Comparison of ENCODE assay signal across 10 cellular contexts in the genomic region with DNA sequence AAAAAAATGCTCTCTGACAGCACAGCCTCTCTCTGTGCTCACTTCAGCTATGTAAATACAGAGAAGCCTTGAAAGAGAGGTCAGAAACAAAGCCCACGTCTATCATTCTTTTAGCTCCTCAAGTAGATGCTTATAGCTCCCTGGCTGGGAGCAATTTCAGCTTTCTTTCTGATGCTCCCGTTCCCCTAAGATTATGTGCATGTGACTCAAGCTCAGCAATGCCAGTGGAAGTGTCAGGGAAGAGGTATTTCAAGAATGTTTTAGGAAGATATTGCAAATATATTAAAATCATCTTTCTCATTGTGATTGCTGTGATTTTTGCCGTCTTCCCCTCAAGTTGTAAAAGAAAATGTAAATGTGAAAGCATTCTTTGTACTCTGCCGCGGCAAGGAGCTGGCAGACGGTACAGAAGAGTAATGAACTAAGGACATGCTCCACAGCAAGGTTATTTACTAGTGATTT.
A peak's percentile ranks its signal among the peaks of the same experiment; 100 is the strongest.
DNase-seq lines count a peak whose midpoint lies in the region; ATAC-seq and TF ChIP-seq lines count a peak whose summit lies in the region.
"Had no signal": no experiment of that assay in that cellular context is flagged by ENCODE, and none has a peak within 500 bp of the region (broad histone marks: within the 10 kb centered on the region; RNA-seq: fewer than 3 reads in every experiment).

No MANE protein-coding gene starts in this region.

- TF ChIP-seq EP300 in suprapubic skin (IDR thresholded peaks at IDR 0.05) (no peak), sigmoid colon (IDR thresholded peaks at IDR 0.05) (no peak)

- no peaks in the 10 kb centered on the region for H3K4me1 Mint-ChIP-seq in activated T-cell treated with anti-CD3 and anti-CD28 coated beads, Interleukin-2, amount 50 U/mL, for 72 hours (ENCODE audit: low read depth)
- peaks cover 12% of the 10 kb centered on the region for H3K4me1 Mint-ChIP-seq in activated T-cell treated with anti-CD3 and anti-CD28 coated beads, Interleukin-2, amount 50 U/mL, for 24 hours (ENCODE audit: low read depth)
- no peaks in the 10 kb centered on the region for H3K4me1 Mint-ChIP-seq in activated T-helper 17 cell treated with anti-CD3 and anti-CD28 coated beads, Interleukin-2, amount 50 U/mL, for 72 hours

- intact Hi-C loops in sigmoid colon (cut with DNase I), result no loop called here

- WGBS in suprapubic skin, result 9% methylated on average over 6 of the region's 6 CpGs
- 9 to 16% methylated on average over 6 of the region's 6 CpGs for WGBS in sigmoid colon, 2 donors

- ATAC-seq in activated T-cell treated with anti-CD3 and anti-CD28 coated beads, Interleukin-2, amount 50 U/mL, for 72 hours (replicated peaks in 1 of 2), result no peak
- ATAC-seq in activated T-helper 17 cell treated with anti-CD3 and anti-CD28 coated beads, Interleukin-2, amount 50 U/mL, for 72 hours (replicated peaks), result no peak

- DNase-seq in activated T-cell treated with anti-CD3 and anti-CD28 coated beads, Interleukin-2, amount 50 U/mL, for 72 hours, result no peak
- no peak for DNase-seq in activated T-cell treated with anti-CD3 and anti-CD28 coated beads, Interleukin-2, amount 50 U/mL, for 24 hours
- peak; percentile 21 for DNase-seq in iPS-NIHi11 (ENCODE audit: low spot score)
- DNase-seq in suprapubic skin (ENCODE audit: low spot score in 2 of 2), result no peak
- no peak for DNase-seq in sigmoid colon
- DNase-seq in NCI-H446 treated with DMSO at 0.1 percent for 48 hours (lab: John Stamatoyannopoulos, UW), result no peak
- no peak for DNase-seq in stimulated activated CD4-positive, alpha-beta T cell treated with anti-CD3 and anti-CD28 coated beads, Interleukin-4, amount 100 ng/mL, for 1 hour
- DNase-seq: activated CD4-positive, alpha-beta T cell treated with anti-CD3 and anti-CD28 coated beads, Interleukin-2, amount 50 U/mL, for 4 hours; effector memory CD4-positive, alpha-beta T cell had no signal

- H3K9me3 ChIP-seq in suprapubic skin, result no peaks in the 10 kb centered on the region
- H3K9me3 ChIP-seq in sigmoid colon, result no peaks in the 10 kb centered on the region

- peaks cover 3% of the 10 kb centered on the region for H3K27me3 Mint-ChIP-seq in activated T-cell treated with anti-CD3 and anti-CD28 coated beads, Interleukin-2, amount 50 U/mL, for 72 hours (ENCODE audit: low read depth)
- H3K27me3 Mint-ChIP-seq in activated T-cell treated with anti-CD3 and anti-CD28 coated beads, Interleukin-2, amount 50 U/mL, for 24 hours, result no peaks in the 10 kb centered on the region
- no peaks in the 10 kb centered on the region for H3K27me3 Mint-ChIP-seq in activated T-helper 17 cell treated with anti-CD3 and anti-CD28 coated beads, Interleukin-2, amount 50 U/mL, for 72 hours

- no peak for TF ChIP-seq CTCF in suprapubic skin (IDR thresholded peaks at IDR 0.05)
- no peak for TF ChIP-seq CTCF in sigmoid colon (IDR thresholded peaks at IDR 0.05)

- H3K9me3 Mint-ChIP-seq in activated T-cell treated with anti-CD3 and anti-CD28 coated beads, Interleukin-2, amount 50 U/mL, for 72 hours, result no peaks in the 10 kb centered on the region
- H3K9me3 Mint-ChIP-seq in activated T-cell treated with anti-CD3 and anti-CD28 coated beads, Interleukin-2, amount 50 U/mL, for 24 hours, result no peaks in the 10 kb centered on the region
- H3K9me3 Mint-ChIP-seq in activated T-helper 17 cell treated with anti-CD3 and anti-CD28 coated beads, Interleukin-2, amount 50 U/mL, for 72 hours, result no peaks in the 10 kb centered on the region

- no peak overlapping the region for H3K27ac Mint-ChIP-seq in activated T-cell treated with anti-CD3 and anti-CD28 coated beads, Interleukin-2, amount 50 U/mL, for 72 hours
- H3K27ac Mint-ChIP-seq in activated T-cell treated with anti-CD3 and anti-CD28 coated beads, Interleukin-2, amount 50 U/mL, for 24 hours, result no peak overlapping the region
- no peak overlapping the region for H3K27ac Mint-ChIP-seq in activated T-helper 17 cell treated with anti-CD3 and anti-CD28 coated beads, Interleukin-2, amount 50 U/mL, for 72 hours

- H3K4me1 ChIP-seq in suprapubic skin (no peaks in the 10 kb centered on the region), sigmoid colon (no peaks in the 10 kb centered on the region)

- peak overlapping the region; percentile 3 to 33 for H3K4me3 Mint-ChIP-seq in activated T-cell treated with anti-CD3 and anti-CD28 coated beads, Interleukin-2, amount 50 U/mL, for 72 hours
- no peak overlapping the region for H3K4me3 Mint-ChIP-seq in activated T-cell treated with anti-CD3 and anti-CD28 coated beads, Interleukin-2, amount 50 U/mL, for 24 hours
- peak overlapping the region; percentile 7 for H3K4me3 Mint-ChIP-seq in activated T-helper 17 cell treated with anti-CD3 and anti-CD28 coated beads, Interleukin-2, amount 50 U/mL, for 72 hours

- H3K27ac ChIP-seq in suprapubic skin, result no peak overlapping the region
- H3K27ac ChIP-seq in sigmoid colon, result no peak overlapping the region

- H3K36me3 ChIP-seq in suprapubic skin (no peaks in the 10 kb centered on the region), sigmoid colon (no peaks in the 10 kb centered on the region)

- H3K27me3 ChIP-seq in suprapubic skin, result no peaks in the 10 kb centered on the region
- no peaks in the 10 kb centered on the region for H3K27me3 ChIP-seq in sigmoid colon

- peak overlapping the region; percentile 8 for H3K4me3 ChIP-seq in suprapubic skin
- H3K4me3 ChIP-seq in sigmoid colon, result peak overlapping the region in 2 of 4 donors; percentile 21 to 24

- no peaks in the 10 kb centered on the region for H3K36me3 Mint-ChIP-seq in activated T-cell treated with anti-CD3 and anti-CD28 coated beads, Interleukin-2, amount 50 U/mL, for 72 hours (ENCODE audit: insufficient read depth in 2 of 2)
- no peaks in the 10 kb centered on the region for H3K36me3 Mint-ChIP-seq in activated T-cell treated with anti-CD3 and anti-CD28 coated beads, Interleukin-2, amount 50 U/mL, for 24 hours (ENCODE audit: low read depth)
- no peaks in the 10 kb centered on the region for H3K36me3 Mint-ChIP-seq in activated T-helper 17 cell treated with anti-CD3 and anti-CD28 coated beads, Interleukin-2, amount 50 U/mL, for 72 hours (ENCODE audit: low read depth)

- TF ChIP-seq POLR2A in suprapubic skin (IDR thresholded peaks at IDR 0.05) (no peak), sigmoid colon (IDR thresholded peaks at IDR 0.05) (no peak)
